ENCODE assay signal across 29 cellular contexts in genomic region chr10:109280837-109281236, GRCh38.
"Had no signal": no experiment of that assay in that cellular context is flagged by ENCODE, and none has a peak within 500 bp of the region (broad histone marks: within the 10 kb centered on the region; RNA-seq: fewer than 3 reads in every experiment).

No MANE protein-coding gene starts in this region.

- H3K27ac Mint-ChIP-seq: stimulated activated effector memory CD8-positive, alpha-beta T cell treated with anti-CD3 and anti-CD28 coated beads, Interleukin-12 subunit alpha, Interleukin-12 subunit beta, amount 100 ng/mL, for 72 hours; stimulated activated memory B cell treated with anti-CD40 and anti-IgM and Interleukin-4, amounts not matched to agents 10 μg/mL and 1 μg/mL and 100 μg/mL, for 72 hours; stimulated activated naive B cell treated with anti-CD40 and anti-IgM and Interleukin-4, amounts not matched to agents 10 μg/mL and 1 μg/mL and 100 μg/mL, for 72 hours; stimulated activated naive CD8-positive, alpha-beta T cell treated with anti-CD3 and anti-CD28 coated beads, Interleukin-15, amount 100 ng/mL, for 72 hours; stimulated activated naive CD8-positive, alpha-beta T cell treated with anti-CD3 and anti-CD28 coated beads, Interleukin-15, Interleukin-2, amounts not matched to agents 100 ng/mL and 50 ng/mL, for 24 hours; type B pancreatic cell had no signal

- H3K4me1 Mint-ChIP-seq: stimulated activated effector memory CD8-positive, alpha-beta T cell treated with anti-CD3 and anti-CD28 coated beads, Interleukin-12 subunit alpha, Interleukin-12 subunit beta, amount 100 ng/mL, for 72 hours; stimulated activated memory B cell treated with anti-CD40 and anti-IgM and Interleukin-4, amounts not matched to agents 10 μg/mL and 1 μg/mL and 100 μg/mL, for 72 hours; stimulated activated naive B cell treated with anti-CD40 and anti-IgM and Interleukin-4, amounts not matched to agents 10 μg/mL and 1 μg/mL and 100 μg/mL, for 72 hours; stimulated activated naive CD8-positive, alpha-beta T cell treated with anti-CD3 and anti-CD28 coated beads, Interleukin-15, amount 100 ng/mL, for 72 hours had no signal

- ATAC-seq: stimulated activated effector memory CD8-positive, alpha-beta T cell treated with anti-CD3 and anti-CD28 coated beads, Interleukin-12 subunit alpha, Interleukin-12 subunit beta, amount 100 ng/mL, for 72 hours; stimulated activated memory B cell treated with anti-CD40 and anti-IgM and Interleukin-4, amounts not matched to agents 10 μg/mL and 1 μg/mL and 100 μg/mL, for 72 hours; stimulated activated naive B cell treated with anti-CD40 and anti-IgM and Interleukin-4, amounts not matched to agents 10 μg/mL and 1 μg/mL and 100 μg/mL, for 72 hours; stimulated activated naive CD8-positive, alpha-beta T cell treated with anti-CD3 and anti-CD28 coated beads, Interleukin-15, amount 100 ng/mL, for 72 hours; stimulated activated naive CD8-positive, alpha-beta T cell treated with anti-CD3 and anti-CD28 coated beads, Interleukin-15, Interleukin-2, amounts not matched to agents 100 U/mL and 50 U/mL, for 24 hours; upper lobe of right lung had no signal

- H3K4me3 ChIP-seq: stomach, suprapubic skin, testis, thoracic aorta, thyroid gland, tibial artery, tibial nerve, transverse colon, upper lobe of left lung, upper lobe of right lung, uterus, vagina had no signal

- H3K36me3 ChIP-seq: stomach, suprapubic skin, thoracic aorta, thyroid gland, tibial artery, tibial nerve, transverse colon, upper lobe of left lung, upper lobe of right lung, uterus, vagina had no signal

- H3K4me3 Mint-ChIP-seq: stimulated activated effector memory CD8-positive, alpha-beta T cell treated with anti-CD3 and anti-CD28 coated beads, Interleukin-12 subunit alpha, Interleukin-12 subunit beta, amount 100 ng/mL, for 72 hours; stimulated activated memory B cell treated with anti-CD40 and anti-IgM and Interleukin-4, amounts not matched to agents 10 μg/mL and 1 μg/mL and 100 μg/mL, for 72 hours; stimulated activated naive B cell treated with anti-CD40 and anti-IgM and Interleukin-4, amounts not matched to agents 10 μg/mL and 1 μg/mL and 100 μg/mL, for 72 hours; stimulated activated naive CD8-positive, alpha-beta T cell treated with anti-CD3 and anti-CD28 coated beads, Interleukin-15, amount 100 ng/mL, for 72 hours; stimulated activated naive CD8-positive, alpha-beta T cell treated with anti-CD3 and anti-CD28 coated beads, Interleukin-15, Interleukin-2, amounts not matched to agents 100 ng/mL and 50 ng/mL, for 24 hours; type B pancreatic cell had no signal

- H3K27me3 ChIP-seq: stomach, suprapubic skin, testis, thyroid gland, tibial artery, tibial nerve, transverse colon, upper lobe of left lung, upper lobe of right lung, uterus, vagina had no signal

- H3K27ac ChIP-seq: stomach, suprapubic skin, testis, thoracic aorta, thyroid gland, tibial artery, tibial nerve, transverse colon, upper lobe of left lung, upper lobe of right lung, uterus, vagina had no signal

- H3K9me3 ChIP-seq: stomach, suprapubic skin, testis, thoracic aorta, thyroid gland, tibial artery, tibial nerve, transverse colon, upper lobe of left lung, upper lobe of right lung, uterus, vagina had no signal

- FAIRE-seq: urothelium cell line had no signal

- H3K9me3 Mint-ChIP-seq: stimulated activated memory B cell treated with anti-CD40 and anti-IgM and Interleukin-4, amounts not matched to agents 10 μg/mL and 1 μg/mL and 100 μg/mL, for 72 hours; stimulated activated naive CD8-positive, alpha-beta T cell treated with anti-CD3 and anti-CD28 coated beads, Interleukin-15, Interleukin-2, amounts not matched to agents 100 ng/mL and 50 ng/mL, for 24 hours had no signal

- DNase-seq: stimulated activated CD4-positive, alpha-beta T cell treated with anti-CD3 and anti-CD28 coated beads, Interleukin-2, amount 100 ng/mL, for 48 hours; stimulated activated CD4-positive, alpha-beta T cell treated with anti-CD3 and anti-CD28 coated beads, Interleukin-4, amount 100 ng/mL, for 1 hour; stimulated activated CD4-positive, alpha-beta T cell treated with anti-CD3 and anti-CD28 coated beads, Interleukin-4, amount 100 ng/mL, for 24 hours; stimulated activated CD4-positive, alpha-beta T cell treated with anti-CD3 and anti-CD28 coated beads, Interleukin-4, amount 100 ng/mL, for 4 hours; stimulated activated CD8-positive, alpha-beta memory T cell treated with anti-CD3 and anti-CD28 coated beads, Interleukin-4, amount 100 ng/mL, for 48 hours; stimulated activated naive B cell treated with anti-CD40 and anti-IgM and Interleukin-4, amounts not matched to agents 10 μg/mL and 1 μg/mL and 100 μg/mL, for 72 hours; stimulated activated naive CD4-positive, alpha-beta T cell; stimulated activated naive CD4-positive, alpha-beta T cell treated with Interleukin-2 at 50 U/mL for 16 hours; stimulated activated naive CD8-positive, alpha-beta T cell treated with anti-CD3 and anti-CD28 coated beads, Interleukin-15, amount 100 ng/mL, for 72 hours; stimulated activated naive CD8-positive, alpha-beta T cell treated with anti-CD3 and anti-CD28 coated beads, Interleukin-15, Interleukin-2, amounts not matched to agents 100 U/mL and 50 U/mL, for 24 hours; stomach; substantia nigra; testis; thyroid gland; tibial artery; transverse colon; trophoblast cell; upper lobe of left lung; upper lobe of right lung; uterus had no signal

- H3K4me1 ChIP-seq: suprapubic skin, testis, thyroid gland, tibial artery, tibial nerve, upper lobe of left lung, upper lobe of right lung, uterus, vagina had no signal

- H3K36me3 Mint-ChIP-seq: stimulated activated effector memory CD8-positive, alpha-beta T cell treated with anti-CD3 and anti-CD28 coated beads, Interleukin-12 subunit alpha, Interleukin-12 subunit beta, amount 100 ng/mL, for 72 hours; stimulated activated memory B cell treated with anti-CD40 and anti-IgM and Interleukin-4, amounts not matched to agents 10 μg/mL and 1 μg/mL and 100 μg/mL, for 72 hours; stimulated activated naive B cell treated with anti-CD40 and anti-IgM and Interleukin-4, amounts not matched to agents 10 μg/mL and 1 μg/mL and 100 μg/mL, for 72 hours; type B pancreatic cell had no signal

- H3K27me3 Mint-ChIP-seq: stimulated activated memory B cell treated with anti-CD40 and anti-IgM and Interleukin-4, amounts not matched to agents 10 μg/mL and 1 μg/mL and 100 μg/mL, for 72 hours; stimulated activated naive B cell treated with anti-CD40 and anti-IgM and Interleukin-4, amounts not matched to agents 10 μg/mL and 1 μg/mL and 100 μg/mL, for 72 hours; stimulated activated naive CD8-positive, alpha-beta T cell treated with anti-CD3 and anti-CD28 coated beads, Interleukin-15, amount 100 ng/mL, for 72 hours; stimulated activated naive CD8-positive, alpha-beta T cell treated with anti-CD3 and anti-CD28 coated beads, Interleukin-15, Interleukin-2, amounts not matched to agents 100 ng/mL and 50 ng/mL, for 24 hours; type B pancreatic cell had no signal
